Comparison of ENCODE assay signal across 21 cellular contexts in the genomic region with DNA sequence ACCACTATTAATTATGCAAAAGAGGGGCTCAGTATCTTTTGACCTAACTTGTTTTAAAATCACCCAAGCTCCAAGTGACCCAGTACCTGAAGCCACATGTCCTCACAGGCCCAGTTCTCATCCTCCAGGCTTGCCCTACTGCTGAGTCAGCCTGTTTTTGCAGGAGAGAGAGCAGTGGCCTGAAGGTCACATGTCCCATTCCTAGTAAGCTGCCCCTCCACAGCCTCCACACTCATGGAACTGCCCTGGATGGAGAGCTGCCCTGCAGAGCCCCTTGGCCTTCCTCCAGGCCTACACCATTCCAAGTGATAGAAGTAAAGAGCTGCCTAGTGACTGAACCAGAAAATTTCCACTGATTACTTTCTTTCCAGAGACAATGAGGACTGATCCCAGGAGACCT.
DNase-seq lines count a peak whose midpoint lies in the region; ATAC-seq, FAIRE-seq and TF ChIP-seq lines count a peak whose summit lies in the region.
"Had no signal": no experiment of that assay in that cellular context is flagged by ENCODE, and none has a peak within 500 bp of the region (broad histone marks: within the 10 kb centered on the region; RNA-seq: fewer than 3 reads in every experiment).

No MANE protein-coding gene starts in this region.

- TF ChIP-seq EP300 in A549 (IDR thresholded peaks at IDR 0.05), result no peak

- TF ChIP-seq POLR2A in heart left ventricle (IDR thresholded peaks at IDR 0.05), result no peak
- no peak for TF ChIP-seq POLR2A in A549 (IDR thresholded peaks at IDR 0.05; ENCODE audit: low read length)

- no peaks in the 10 kb centered on the region for H3K9me3 ChIP-seq in heart left ventricle
- no peaks in the 10 kb centered on the region for H3K9me3 ChIP-seq in A549
- H3K9me3 ChIP-seq: BE2C had no signal

- TF ChIP-seq CTCF in heart left ventricle (IDR thresholded peaks at IDR 0.05) (no peak), A549 (IDR thresholded peaks at IDR 0.05) (no peak), omental fat pad (IDR thresholded peaks at IDR 0.05) (no peak)

- H3K27me3 ChIP-seq in heart left ventricle, result no peaks in the 10 kb centered on the region
- H3K27me3 ChIP-seq: BE2C had no signal

- H3K4me3 ChIP-seq in heart left ventricle (no peak overlapping the region), A549 (no peak overlapping the region)
- H3K4me3 ChIP-seq: GM12878 had no signal

- no peaks in the 10 kb centered on the region for H3K36me3 ChIP-seq in heart left ventricle
- H3K36me3 ChIP-seq: BE2C had no signal

- H3K4me2 ChIP-seq in A549, result no peak overlapping the region

- peak in 3 of 4 donors; percentile 47 to 52 (median 48) for ATAC-seq in heart left ventricle
- ATAC-seq in Right ventricle myocardium inferior, result no peak
- no peak for ATAC-seq in A549
- peak; percentile 32 for ATAC-seq in omental fat pad (ENCODE audit: low FRiP score)
- ATAC-seq in GM19452 (IDR thresholded peaks at IDR 0.05; ENCODE audit: unreplicated experiment), result no peak
- ATAC-seq: GM12878 had no signal

- no peak for TF ChIP-seq RAD21 in A549 (conservative IDR thresholded peaks at IDR 0.05 in 1 of 2, IDR thresholded peaks at IDR 0.05 in 1 of 2)

- POLR2A ChIA-PET in A549 (lab: Yijun Ruan, JAX), result no interaction called here

- H3K27ac ChIP-seq in heart left ventricle (no peak overlapping the region), A549 (no peak overlapping the region)
- H3K27ac ChIP-seq: HL-60 had no signal

- no peaks in the 10 kb centered on the region for H3K4me1 ChIP-seq in heart left ventricle
- no peaks in the 10 kb centered on the region for H3K4me1 ChIP-seq in A549
- H3K4me1 ChIP-seq: BE2C had no signal

- intact Hi-C loops in heart left ventricle (cut with DNase I) (no loop called here), Right ventricle myocardium inferior (cut with DNase I) (no loop called here)

- FAIRE-seq in A549 (lab: Jason Lieb, UNC), result no peak
- FAIRE-seq: GM12878 had no signal

- CTCF ChIA-PET in A549 (lab: Yijun Ruan, JAX), result no interaction called here

- DNase-seq in heart left ventricle (peak in 2 of 5 donors; percentile 8 to 55), Right ventricle myocardium inferior (ENCODE audit: missing footprints) (no peak), A549 (ENCODE audit: low read depth in 1 of 2, low spot score in 1 of 2) (no peak), astrocyte of the hippocampus (ENCODE audit: low read depth, low spot score) (peak; percentile 2), omental fat pad (ENCODE audit: low spot score) (no peak), NCI-H1105 treated with DMSO at 0.1 percent for 48 hours (lab: John Stamatoyannopoulos, UW) (no peak)
- no peak for DNase-seq in stimulated activated CD4-positive, alpha-beta T cell treated with anti-CD3 and anti-CD28 coated beads, Interleukin-1b, Interleukin-23, amount 100 ng/mL, for 48 hours
- DNase-seq: 8988T; BE2C; C1 segment of cervical spinal cord; CD4-positive, CD25-positive, alpha-beta regulatory T cell; CD8-positive, alpha-beta memory T cell; COR-L47; DMS 273 treated with DMSO at 0.1 percent for 48 hours; DMS53; DND-41; EL; HCEC 1CT had no signal

TF ChIP-seq in A549, 52 proteins besides CTCF, POLR2A, EP300 and RAD21:
- peak; percentile 22 for TF ChIP-seq MAFK (IDR thresholded peaks at IDR 0.05; ENCODE audit: partially characterized antibody)
- no peak for TF ChIP-seq PHF8 (IDR thresholded peaks at IDR 0.05; ENCODE audit: borderline replicate concordance, low read depth)

Comparison
In these comparisons a context has a peak if more than half of its experiments do, and no peak if none do; other contexts are left out.
1. ATAC-seq: peak in heart left ventricle (3 of 4) and omental fat pad (single experiment); none in Right ventricle myocardium inferior (single experiment), A549 (0 of 2) and GM19452 (single experiment).